ENCODE assay signal across 17 cellular contexts in the genomic region with DNA sequence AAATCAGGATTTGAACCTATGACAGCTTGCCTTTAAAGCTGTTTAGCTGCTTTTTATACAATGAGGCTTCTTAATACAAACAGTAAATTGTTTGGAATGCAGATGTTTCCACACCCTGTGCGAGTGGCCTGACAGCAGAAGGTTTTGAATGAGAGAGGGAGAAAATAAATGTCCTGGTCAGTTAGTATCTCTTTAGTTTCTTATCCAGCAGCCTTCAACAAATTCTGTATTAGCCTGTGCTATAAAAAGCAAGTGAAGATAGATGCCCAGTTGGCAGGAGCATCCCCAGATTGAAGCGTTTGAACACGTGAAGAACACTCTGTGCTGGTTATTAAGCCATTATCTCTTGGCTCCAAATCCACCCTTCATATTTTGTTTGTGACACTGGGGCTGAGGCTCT.
DNase-seq lines count a peak whose midpoint lies in the region; ATAC-seq and TF ChIP-seq lines count a peak whose summit lies in the region.
"Had no signal": no experiment of that assay in that cellular context is flagged by ENCODE, and none has a peak within 500 bp of the region (broad histone marks: within the 10 kb centered on the region; RNA-seq: fewer than 3 reads in every experiment).

No MANE protein-coding gene starts in this region.

- in situ Hi-C loops in GM23248 (cut with MboI): no loop called here

- no peaks in the 10 kb centered on the region for H3K27me3 Mint-ChIP-seq in brain
- H3K27me3 Mint-ChIP-seq: progenitor cell of endocrine pancreas had no signal

- peak overlapping the region; percentile 19 for H3K4me2 ChIP-seq in GM23248 (ENCODE audit: unreplicated experiment)

- peaks cover 95% of the 10 kb centered on the region for H3K4me1 Mint-ChIP-seq in brain

- TF ChIP-seq CTCF in brain (conservative IDR thresholded peaks at IDR 0.05) (no peak), gastroesophageal sphincter (IDR thresholded peaks at IDR 0.05) (no peak)

- H3K4me3 Mint-ChIP-seq in brain: peak overlapping the region in 1 of 5 experiments; percentile 18
- H3K4me3 Mint-ChIP-seq: activated naive CD4-positive, alpha-beta T cell treated with anti-CD3 and anti-CD28 coated beads for 36 hours had no signal

- no peaks in the 10 kb centered on the region for H3K9me3 ChIP-seq in GM23248 (ENCODE audit: low read depth)
- no peaks in the 10 kb centered on the region for H3K9me3 ChIP-seq in gastroesophageal sphincter
- H3K9me3 ChIP-seq: BE2C had no signal

- peak; percentile 83 for ATAC-seq in gastroesophageal sphincter
- ATAC-seq in sciatic nerve: peak; percentile 80
- no peak for ATAC-seq in stimulated activated naive CD8-positive, alpha-beta T cell treated with anti-CD3 and anti-CD28 coated beads, Interleukin-15, Interleukin-2, amounts not matched to agents 100 U/mL and 50 U/mL, for 24 hours
- ATAC-seq in HG02623 (IDR thresholded peaks at IDR 0.05; ENCODE audit: unreplicated experiment): no peak
- ATAC-seq: GM12878 had no signal

- H3K4me1 ChIP-seq in GM23248 (ENCODE audit: insufficient read depth): peaks cover 54% of the 10 kb centered on the region
- peaks cover 14 to 100% (median 30%) of the 10 kb centered on the region in 3 donors for H3K4me1 ChIP-seq in gastroesophageal sphincter

- H3K27ac ChIP-seq in GM23248 (no peak overlapping the region), gastroesophageal sphincter (peak overlapping the region; percentile 20 to 77 (median 72))

- peaks cover 59% of the 10 kb centered on the region for H3K79me2 ChIP-seq in GM23248 (ENCODE audit: insufficient read depth)

- H2AFZ ChIP-seq in GM23248: no peak overlapping the region

- H3F3A ChIP-seq in GM23248 (ENCODE audit: insufficient read depth): peaks cover 28% of the 10 kb centered on the region

- no peaks in the 10 kb centered on the region for H3K36me3 ChIP-seq in GM23248 (ENCODE audit: low read depth)
- no peaks in the 10 kb centered on the region for H3K36me3 ChIP-seq in gastroesophageal sphincter
- H3K36me3 ChIP-seq: BE2C had no signal

- peaks cover 0 to 2% (median 0%) of the 10 kb centered on the region in 5 experiments for H3K9me3 Mint-ChIP-seq in brain
- H3K9me3 Mint-ChIP-seq: activated naive CD4-positive, alpha-beta T cell treated with anti-CD3 and anti-CD28 coated beads for 36 hours had no signal

- peak; percentile 30 for TF ChIP-seq EP300 in gastroesophageal sphincter (IDR thresholded peaks at IDR 0.05)

- no peaks in the 10 kb centered on the region for H3K9me2 ChIP-seq in GM23248 (ENCODE audit: insufficient read depth)

- H3K9ac ChIP-seq in GM23248: no peak overlapping the region

- H3K36me3 Mint-ChIP-seq in brain: peaks cover 9% of the 10 kb centered on the region

- TF ChIP-seq POLR2A in gastroesophageal sphincter (IDR thresholded peaks at IDR 0.05): no peak

- peak overlapping the region in 4 of 5 experiments; percentile 62 to 91 (median 68) for H3K27ac Mint-ChIP-seq in brain
- H3K27ac Mint-ChIP-seq: activated naive CD4-positive, alpha-beta T cell treated with anti-CD3 and anti-CD28 coated beads for 36 hours; progenitor cell of endocrine pancreas had no signal

- H4K20me1 ChIP-seq in GM23248 (ENCODE audit: insufficient read depth): no peaks in the 10 kb centered on the region

- intact Hi-C loops in sciatic nerve (cut with DNase I): no loop called here
- intact Hi-C loops in head of caudate nucleus (cut with DNase I): no loop called here

- H3K27me3 ChIP-seq in GM23248 (replicated peaks; ENCODE audit: insufficient read depth) (no peaks in the 10 kb centered on the region), gastroesophageal sphincter (no peaks in the 10 kb centered on the region)
- H3K27me3 ChIP-seq: BE2C had no signal

- 23 to 35% methylated on average over 3 of the region's 3 CpGs for WGBS in GM23248 (ENCODE audit: low coverage in 1 of 2, low lambda C conversion rate in 2 of 2, missing lambda C conversion rate in 2 of 2), 2 experiments
- WGBS in gastroesophageal sphincter (ENCODE audit: low coverage in 1 of 2), 2 donors: 8 to 39% methylated on average over 3 of the region's 3 CpGs

- H3K4me3 ChIP-seq in GM23248 (no peak overlapping the region), gastroesophageal sphincter (no peak overlapping the region)
- H3K4me3 ChIP-seq: GM12878 had no signal

- DNase-seq in GM23248 (peak; percentile 53), sciatic nerve (ENCODE audit: low spot score) (no peak), nucleus accumbens (lab: John Stamatoyannopoulos, UW) (no peak), head of caudate nucleus (no peak)
- DNase-seq in stimulated activated naive CD8-positive, alpha-beta T cell treated with anti-CD3 and anti-CD28 coated beads, Interleukin-15, Interleukin-2, amounts not matched to agents 100 U/mL and 50 U/mL, for 24 hours: no peak
- DNase-seq: activated naive CD4-positive, alpha-beta T cell treated with anti-CD3 and anti-CD28 coated beads for 36 hours; BE2C; kidney; NCI-H187; NCI-H748 treated with DMSO at 0.1 percent for 48 hours; SIG-M5; stimulated activated CD4-positive, alpha-beta T cell treated with anti-CD3 and anti-CD28 coated beads, Interleukin-2, amount 100 ng/mL, for 24 hours had no signal

Comparison
In these comparisons a context has a peak if more than half of its experiments do, and no peak if none do; other contexts are left out.
1. ATAC-seq: peak in gastroesophageal sphincter (single experiment) and sciatic nerve (single experiment); none in stimulated activated naive CD8-positive, alpha-beta T cell treated with anti-CD3 and anti-CD28 coated beads, Interleukin-15, Interleukin-2, amounts not matched to agents 100 U/mL and 50 U/mL, for 24 hours (single experiment) and HG02623 (single experiment).